In genomic region chr4:30825008-30825765, GRCh38 we compare ENCODE assay signal across 22 cellular contexts.
"Had no signal": no experiment of that assay in that cellular context is flagged by ENCODE, and none has a peak within 500 bp of the region (broad histone marks: within the 10 kb centered on the region; RNA-seq: fewer than 3 reads in every experiment).

No MANE protein-coding gene starts in this region.

- H3K4me2 ChIP-seq: neural progenitor cell had no signal

- H3K4me1 Mint-ChIP-seq: central memory CD8-positive, alpha-beta T cell; naive B cell; T-cell had no signal

- DNase-seq: activated CD4-positive, alpha-beta T cell treated with anti-CD3 and anti-CD28 coated beads, Interleukin-2, amount 50 U/mL, for 48 hours; activated naive CD4-positive, alpha-beta T cell treated with anti-CD3 and anti-CD28 coated beads, Interleukin-2, amount 50 U/mL, for 16 hours; activated T-cell treated with anti-CD3 and anti-CD28 coated beads, Interleukin-2, amount 50 U/mL, for 24 hours; adrenal gland; body of pancreas; effector memory CD4-positive, alpha-beta T cell; gastrocnemius medialis; heart right ventricle; naive B cell; ovary; right lobe of liver; stimulated activated CD4-positive, alpha-beta T cell treated with anti-CD3 and anti-CD28 coated beads, Interleukin-12 subunit alpha, Interleukin-12 subunit beta, amount 100 ng/mL, for 4 hours; stimulated activated CD4-positive, alpha-beta T cell treated with anti-CD3 and anti-CD28 coated beads, Interleukin-2, amount 100 ng/mL, for 24 hours; T-cell; T1000; WERI-Rb-1 had no signal

- H3K4me3 ChIP-seq: adrenal gland, body of pancreas, gastrocnemius medialis, heart right ventricle, lung, neural progenitor cell, ovary, right lobe of liver, thoracic aorta had no signal

- H3K36me3 ChIP-seq: adrenal gland, gastrocnemius medialis, heart right ventricle, neural progenitor cell, ovary, right lobe of liver, thoracic aorta, WERI-Rb-1 had no signal

- H3K4me1 ChIP-seq: adrenal gland, body of pancreas, gastrocnemius medialis, neural progenitor cell, right lobe of liver had no signal

- H3K27me3 Mint-ChIP-seq: activated T-cell treated with anti-CD3 and anti-CD28 coated beads, Interleukin-2, amount 50 U/mL, for 24 hours; central memory CD8-positive, alpha-beta T cell; dendritic cell treated with granulocyte-macrophage colony-stimulating factor and Interleukin-4, amounts not matched to agents 40 ng/mL and 50 ng/mL, for 4 days; naive B cell; T-cell had no signal

- H3K36me3 Mint-ChIP-seq: naive B cell, neural progenitor cell, T-cell had no signal

- H3K9me3 Mint-ChIP-seq: dendritic cell treated with granulocyte-macrophage colony-stimulating factor and Interleukin-4, amounts not matched to agents 40 ng/mL and 50 ng/mL, for 4 days; neural progenitor cell had no signal

- H3K4me3 Mint-ChIP-seq: activated T-cell treated with anti-CD3 and anti-CD28 coated beads, Interleukin-2, amount 50 U/mL, for 24 hours; central memory CD8-positive, alpha-beta T cell; dendritic cell treated with granulocyte-macrophage colony-stimulating factor and Interleukin-4, amounts not matched to agents 40 ng/mL and 50 ng/mL, for 4 days; naive B cell; neural progenitor cell; T-cell had no signal

- H3K9ac ChIP-seq: neural progenitor cell had no signal

- H2AFZ ChIP-seq: neural progenitor cell had no signal

- H3K9me3 ChIP-seq: adrenal gland, body of pancreas, gastrocnemius medialis, heart right ventricle, ovary, right lobe of liver, thoracic aorta had no signal

- H3K27ac Mint-ChIP-seq: activated T-cell treated with anti-CD3 and anti-CD28 coated beads, Interleukin-2, amount 50 U/mL, for 24 hours; dendritic cell treated with granulocyte-macrophage colony-stimulating factor and Interleukin-4, amounts not matched to agents 40 ng/mL and 50 ng/mL, for 4 days; neural progenitor cell; T-cell had no signal

- H3K27ac ChIP-seq: adrenal gland, body of pancreas, epithelial cell of prostate, gastrocnemius medialis, heart right ventricle, neural progenitor cell, ovary, right lobe of liver, thoracic aorta, WERI-Rb-1 had no signal

- H3K27me3 ChIP-seq: adrenal gland, body of pancreas, gastrocnemius medialis, heart right ventricle, neural progenitor cell, ovary, right lobe of liver had no signal
